In genomic region chr1:70587803-70588465, GRCh38 we compare ENCODE assay signal across 18 cellular contexts.
A peak's percentile ranks its signal among the peaks of the same experiment; 100 is the strongest.
DNase-seq lines count a peak whose midpoint lies in the region; ATAC-seq, FAIRE-seq and TF ChIP-seq lines count a peak whose summit lies in the region.
"Had no signal": no experiment of that assay in that cellular context is flagged by ENCODE, and none has a peak within 500 bp of the region (broad histone marks: within the 10 kb centered on the region; RNA-seq: fewer than 3 reads in every experiment).

No MANE protein-coding gene starts in this region.

- H3K36me3 ChIP-seq in HEK293 (ENCODE audit: control insufficient read depth in 2 of 2, insufficient read depth in 1 of 2, low read length in 2 of 2) = no peaks in the 10 kb centered on the region
- no peaks in the 10 kb centered on the region for H3K36me3 ChIP-seq in SK-N-SH (replicated peaks in 1 of 2; ENCODE audit: control insufficient read depth in 1 of 2, insufficient read depth in 2 of 2, low read length in 1 of 2)
- H3K36me3 ChIP-seq in hepatocyte (replicated peaks; ENCODE audit: insufficient read depth, low read depth) = no peaks in the 10 kb centered on the region

- no peak overlapping the region for H3K9ac ChIP-seq in SK-N-SH

- peak in 1 of 2 experiments; percentile 72; a peak in 1 of 4 replicates for TF ChIP-seq EP300 in SK-N-SH (IDR thresholded peaks at IDR 0.05; ENCODE audit: borderline replicate concordance in 1 of 2, low read depth in 1 of 2, low read length in 1 of 2)

- H3K4me3 ChIP-seq in HEK293 (ENCODE audit: low read depth, low read length) (no peak overlapping the region), SK-N-SH (ENCODE audit: low read depth in 2 of 2, low read length in 1 of 2) (no peak overlapping the region), hepatocyte (no peak overlapping the region)
- H3K4me3 ChIP-seq: A549, K562 had no signal

- POLR2A ChIA-PET in HEK293 (lab: Yijun Ruan, JAX) = no interaction called here
- POLR2A ChIA-PET in SK-N-SH (lab: Yijun Ruan, JAX) = no interaction called here

- TF ChIP-seq POLR2A in H54 (IDR thresholded peaks at IDR 0.05; ENCODE audit: low read depth, low read length) = no peak

- no peak overlapping the region for H3K4me2 ChIP-seq in SK-N-SH
- no peak overlapping the region for H3K4me2 ChIP-seq in hepatocyte
- H3K4me2 ChIP-seq: A549 had no signal

- WGBS in SK-N-SH (ENCODE audit: low lambda C conversion rate) = 57% methylated on average over 4 of the region's 4 CpGs
- WGBS in hepatocyte (ENCODE audit: low lambda C conversion rate, missing lambda C conversion rate) = 52% methylated on average over 4 of the region's 4 CpGs

- H2AFZ ChIP-seq in SK-N-SH (ENCODE audit: low read depth) (no peak overlapping the region), hepatocyte (no peak overlapping the region)

- no peaks in the 10 kb centered on the region for H3K27me3 ChIP-seq in SK-N-SH (ENCODE audit: insufficient read depth)
- no peaks in the 10 kb centered on the region for H3K27me3 ChIP-seq in hepatocyte

- FAIRE-seq in H54 (lab: Jason Lieb, UNC) = no peak
- FAIRE-seq: A549, K562 had no signal

- peak overlapping the region; percentile 42 for H3K27ac ChIP-seq in 22Rv1
- no peak overlapping the region for H3K27ac ChIP-seq in HEK293 (ENCODE audit: extremely low read depth, low read depth, low read length)
- H3K27ac ChIP-seq in SK-N-SH (ENCODE audit: low read depth in 2 of 2, low read length in 1 of 2) = no peak overlapping the region; a peak in 1 of 4 replicates
- no peak overlapping the region for H3K27ac ChIP-seq in hepatocyte
- H3K27ac ChIP-seq: A549 had no signal

- no peak for TF ChIP-seq CTCF in 22Rv1 (IDR thresholded peaks at IDR 0.05)
- no peak for TF ChIP-seq CTCF in HEK293 (tag by site-specific recombination; IDR thresholded peaks at IDR 0.05)
- no peak for TF ChIP-seq CTCF in SK-N-SH (IDR thresholded peaks at IDR 0.05)
- no peak for TF ChIP-seq CTCF in hepatocyte (IDR thresholded peaks at IDR 0.05; ENCODE audit: poor library complexity)

- TF ChIP-seq RAD21 in SK-N-SH (IDR thresholded peaks at IDR 0.05; ENCODE audit: low read length) = no peak

- no peaks in the 10 kb centered on the region for H4K20me1 ChIP-seq in SK-N-SH (ENCODE audit: insufficient read depth)
- H4K20me1 ChIP-seq in hepatocyte (ENCODE audit: insufficient read depth, poor library complexity, severe bottlenecking) = no peaks in the 10 kb centered on the region

- H3K9me2 ChIP-seq in SK-N-SH (no peaks in the 10 kb centered on the region), hepatocyte (replicated peaks; ENCODE audit: insufficient read depth) (no peaks in the 10 kb centered on the region)

- DNase-seq in SK-N-SH (peak; percentile 51), hepatocyte (ENCODE audit: low spot score) (peak; percentile 22), SKM-1 (lab: John Stamatoyannopoulos, UW; ENCODE audit: unreplicated experiment) (no peak), NCI-H2171 treated with DMSO at 0.1 percent for 48 hours (lab: John Stamatoyannopoulos, UW) (no peak), H54 (ENCODE audit: insufficient read length, low spot score) (no peak)
- DNase-seq: Calu3; CD8-positive, alpha-beta T cell; GF-D8; MV-4-11; NCI-H1694 treated with DMSO at 0.1 percent for 48 hours; NCI-H345; NCI-H526 treated with DMSO at 0.1 percent for 48 hours; Right ventricle myocardium superior had no signal

- ATAC-seq in GM21526 (IDR thresholded peaks at IDR 0.05; ENCODE audit: low FRiP score, unreplicated experiment) = no peak
- ATAC-seq: A549; CD8-positive, alpha-beta T cell; K562 had no signal

- no peaks in the 10 kb centered on the region; the same call in 1 of the 2 replicates for H3K4me1 ChIP-seq in HEK293 (ENCODE audit: control insufficient read depth, insufficient read depth, low read length)
- no peaks in the 10 kb centered on the region; a peak in 1 of 4 replicates for H3K4me1 ChIP-seq in SK-N-SH (ENCODE audit: control insufficient read depth in 1 of 2, insufficient read depth in 2 of 2, low read depth in 1 of 2, low read length in 1 of 2)
- peaks cover 6% of the 10 kb centered on the region for H3K4me1 ChIP-seq in hepatocyte (ENCODE audit: insufficient read depth)
- H3K4me1 ChIP-seq: A549 had no signal

- H3F3A ChIP-seq in SK-N-SH (replicated peaks; ENCODE audit: insufficient read depth) = no peaks in the 10 kb centered on the region

- no peaks in the 10 kb centered on the region for H3K9me3 ChIP-seq in HEK293 (ENCODE audit: control insufficient read depth, insufficient read depth, low read depth, low read length)
- no peaks in the 10 kb centered on the region for H3K9me3 ChIP-seq in SK-N-SH
- no peaks in the 10 kb centered on the region for H3K9me3 ChIP-seq in hepatocyte (ENCODE audit: low read depth)
- H3K9me3 ChIP-seq: A549 had no signal

- H3K79me2 ChIP-seq in SK-N-SH (ENCODE audit: insufficient read depth) = no peaks in the 10 kb centered on the region
- no peaks in the 10 kb centered on the region for H3K79me2 ChIP-seq in hepatocyte

- CTCF ChIA-PET in HEK293 (lab: Yijun Ruan, JAX) (no interaction called here), SK-N-SH (lab: Yijun Ruan, JAX) (interaction anchor here (1.8 kb wide), 1 partner anchor 59 kb away, joined by 7 read pairs; no protein-coding TSS in a partner anchor)

TF ChIP-seq in HEK293, 187 proteins besides CTCF, POLR2A, EP300 and RAD21 (continues in another document):
- TF ChIP-seq ZFP41 (tag by site-specific recombination; IDR thresholded peaks at IDR 0.05; ENCODE audit: borderline replicate concordance) (no peak), ZNF335 (tag by site-specific recombination; conservative IDR thresholded peaks at IDR 0.05) (0 out of 2 replicates have a peak, but pooled peaks have one; percentile 9), OVOL3 (tag by site-specific recombination; IDR thresholded peaks at IDR 0.05) (0 out of 2 replicates have a peak, but pooled peaks have one; percentile 32), ZBTB20 (tag by site-specific recombination; IDR thresholded peaks at IDR 0.05) (peak; percentile 43; the same call in 1 of the 2 replicates), ZNF362 (tag by site-specific recombination; IDR thresholded peaks at IDR 0.05) (no peak), ZNF366 (tag by site-specific recombination; conservative IDR thresholded peaks at IDR 0.05) (0 out of 2 replicates have a peak, but pooled peaks have one; percentile 12), BCL11A (tag by site-specific recombination; IDR thresholded peaks at IDR 0.05; ENCODE audit: low read depth) (peak; percentile 60; the same call in 1 of the 2 replicates), ZBTB17 (tag by site-specific recombination; IDR thresholded peaks at IDR 0.05) (peak; percentile 32; the same call in 1 of the 2 replicates)

TF ChIP-seq in SK-N-SH, 30 proteins besides CTCF, POLR2A, EP300 and RAD21:
- TF ChIP-seq JUND (IDR thresholded peaks at IDR 0.05) (no peak), GATA2 (CRISPR knock-in tag; IDR thresholded peaks at IDR 0.05) (peak; percentile 64), IRF3 (IDR thresholded peaks at IDR 0.05; ENCODE audit: low read depth, low read length) (no peak), MEF2A (IDR thresholded peaks at IDR 0.05; ENCODE audit: borderline replicate concordance, low read depth) (no peak), MXI1 (IDR thresholded peaks at IDR 0.05; ENCODE audit: low read depth, low read length) (no peak), NFIC (IDR thresholded peaks at IDR 0.05; ENCODE audit: borderline replicate concordance) (no peak), FOXM1 (IDR thresholded peaks at IDR 0.05; ENCODE audit: low read depth) (no peak), FOXJ3 (CRISPR knock-in tag; IDR thresholded peaks at IDR 0.05) (no peak), SIN3A (IDR thresholded peaks at IDR 0.05; ENCODE audit: borderline replicate concordance, low read depth, low read length) (no peak), ZBTB33 (IDR thresholded peaks at IDR 0.05; ENCODE audit: borderline replicate concordance, low read depth) (no peak), RCOR1 (IDR thresholded peaks at IDR 0.05; ENCODE audit: low read length) (peak; percentile 51; the same call in 1 of the 2 replicates), ELF1 (IDR thresholded peaks at IDR 0.05) (no peak), RFX5 (IDR thresholded peaks at IDR 0.05; ENCODE audit: low read length) (no peak), GABPA (IDR thresholded peaks at IDR 0.05; ENCODE audit: low read depth) (no peak), RXRA (IDR thresholded peaks at IDR 0.05; ENCODE audit: borderline replicate concordance, low read depth) (no peak), POLR2AphosphoS5 (IDR thresholded peaks at IDR 0.05; ENCODE audit: low read depth, low read length) (no peak), YY1 (IDR thresholded peaks at IDR 0.05; ENCODE audit: low read depth) (no peak)
TF ChIP-seq in SK-N-SH: peak in this region for 2.

Comparison
In these comparisons a context has a peak if more than half of its experiments do, and no peak if none do; other contexts are left out.
1. DNase-seq: peak in SK-N-SH (single experiment) and hepatocyte (single experiment); none in SKM-1 (single experiment), NCI-H2171 treated with DMSO at 0.1 percent for 48 hours (single experiment) and H54 (single experiment).